Comparison of ENCODE assay signal across 1 cellular context in genomic region chr14:52315355-52315718, GRCh38.
TF ChIP-seq lines count a peak whose summit lies in the region.

No MANE protein-coding gene starts in this region.

TF ChIP-seq in IMR-90, 13 proteins besides CTCF, POLR2A, EP300 and RAD21 (continued from another document):
- TF ChIP-seq MXI1 (IDR thresholded peaks at IDR 0.05; ENCODE audit: borderline replicate concordance, low read depth, low read length) = no peak
- no peak for TF ChIP-seq SMC3 (IDR thresholded peaks at IDR 0.05; ENCODE audit: low read depth, low read length)
- no peak for TF ChIP-seq NFE2L2 (IDR thresholded peaks at IDR 0.05; ENCODE audit: low read depth, low read length)
- TF ChIP-seq ELK1 (IDR thresholded peaks at IDR 0.05; ENCODE audit: borderline replicate concordance, low read depth, low read length) = no peak
- no peak for TF ChIP-seq FOS (IDR thresholded peaks at IDR 0.05; ENCODE audit: low read depth, low read length)
